In the genomic region with DNA sequence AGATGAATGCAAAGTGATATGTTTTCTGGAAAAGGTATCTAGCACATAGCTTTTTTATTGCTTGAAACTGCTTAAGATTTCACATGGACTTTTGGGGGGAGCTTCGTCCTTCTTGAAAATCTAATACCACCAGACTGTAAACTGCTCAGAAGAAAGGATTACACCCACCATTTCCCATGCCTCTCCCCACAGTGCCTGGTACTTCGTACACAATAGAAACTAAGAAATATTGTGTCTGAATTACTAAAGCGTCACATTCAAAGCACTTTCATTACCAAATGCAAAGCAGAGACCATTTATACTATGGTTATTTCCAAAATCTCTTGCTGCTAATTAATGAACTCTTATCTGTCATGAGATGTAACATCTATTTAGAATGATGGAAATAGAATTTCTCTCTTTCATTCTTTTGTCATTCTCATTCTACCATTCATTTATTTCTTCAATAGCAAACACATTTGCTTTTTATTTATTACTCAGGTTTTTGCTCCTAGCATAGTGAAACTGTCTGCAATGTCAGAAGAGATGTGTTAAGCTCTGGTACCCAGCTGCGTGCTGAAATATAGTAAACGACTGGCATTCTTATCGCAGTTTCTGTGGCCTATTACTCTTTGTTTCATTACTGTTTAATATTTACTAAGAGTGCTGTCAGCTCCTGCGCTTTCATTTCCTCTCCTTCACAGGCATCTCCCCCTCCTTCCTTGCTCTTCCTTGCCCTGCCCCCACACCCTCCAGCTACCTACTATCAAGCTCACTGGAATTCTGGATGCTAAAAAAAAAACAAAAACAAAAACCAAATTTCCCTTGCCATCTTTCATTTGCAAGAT, we compare ENCODE assay signal across 8 cellular contexts. TPM values are rescaled to one million over a fixed set of nuclear protein-coding genes. Genes with fewer than 3 reads are reported as not detected.
A peak's percentile ranks its signal among the peaks of the same experiment; 100 is the strongest.
DNase-seq lines count a peak whose midpoint lies in the region; ATAC-seq and TF ChIP-seq lines count a peak whose summit lies in the region.

No MANE protein-coding gene starts in this region.

- H3K27ac Mint-ChIP-seq in activated B cell treated with CpG ODN at 0.5 μM for 24 hours (peak overlapping the region; percentile 63), Calu3 (ENCODE audit: unreplicated experiment) (no peak overlapping the region)

- peak; percentile 29 for DNase-seq in EH (ENCODE audit: low read depth)
- DNase-seq in activated B cell treated with CpG ODN at 0.5 μM for 24 hours = no peak
- DNase-seq in DMS 273 treated with DMSO at 0.1 percent for 48 hours (lab: John Stamatoyannopoulos, UW) = no peak
- no peak for DNase-seq in Calu3
- no peak for DNase-seq in 8988T
- DNase-seq in activated CD4-positive, CD25-positive, alpha-beta regulatory T cell treated with anti-CD3 and anti-CD28 coated beads, Interleukin-2, amount 50 U/mL, for 72 hours = no peak

- peaks cover 40% of the 10 kb centered on the region for H3K27me3 Mint-ChIP-seq in activated B cell treated with CpG ODN at 0.5 μM for 24 hours
- H3K27me3 Mint-ChIP-seq in Calu3 (ENCODE audit: unreplicated experiment) = no peaks in the 10 kb centered on the region

- no peak for TF ChIP-seq CTCF in activated B cell treated with CpG ODN at 0.5 μM for 24 hours (IDR thresholded peaks at IDR 0.05)
- no peak for TF ChIP-seq CTCF in Calu3 (IDR thresholded peaks at IDR 0.05; ENCODE audit: unreplicated experiment)

- peak; percentile 73 for ATAC-seq in GM19372 (IDR thresholded peaks at IDR 0.05; ENCODE audit: low read depth, unreplicated experiment)
- peak; percentile 90 for ATAC-seq in HG03025 (IDR thresholded peaks at IDR 0.05; ENCODE audit: low FRiP score, unreplicated experiment)
- peak; percentile 51 for ATAC-seq in activated B cell treated with CpG ODN at 0.5 μM for 24 hours (ENCODE audit: low read depth)

- H3K36me3 Mint-ChIP-seq in activated B cell treated with CpG ODN at 0.5 μM for 24 hours (ENCODE audit: low read depth) (no peaks in the 10 kb centered on the region), Calu3 (ENCODE audit: insufficient read depth, unreplicated experiment) (no peaks in the 10 kb centered on the region)

- CTCF ChIA-PET in activated B cell treated with CpG ODN at 0.5 μM for 24 hours (lab: Charles Lee) = no interaction called here
- CTCF ChIA-PET in Calu3 (lab: Charles Lee) = interaction anchor here (0.6 kb wide), 1 partner anchor 14 kb away, joined by 4 read pairs; no protein-coding TSS in a partner anchor

- no TSS peak for BruUV-seq in Calu3 (replicated peaks; lab: Mats Ljungman, UMichigan)

- H3K4me3 Mint-ChIP-seq in activated B cell treated with CpG ODN at 0.5 μM for 24 hours (peak overlapping the region; percentile 56), Calu3 (ENCODE audit: low read depth, unreplicated experiment) (no peak overlapping the region)

- POLR2A ChIA-PET in activated B cell treated with CpG ODN at 0.5 μM for 24 hours (lab: Charles Lee) = interaction anchor here (0.6 to 1.7 kb wide), 3 partner anchors 26 to 1116 kb away, joined by 3 to 9 read pairs (median 4); no protein-coding TSS in a partner anchor

- intact Hi-C loops in activated B cell treated with CpG ODN at 0.5 μM for 24 hours (cut with micrococcal nuclease) = loop anchor here (1.0 to 5.0 kb wide), 5 partner anchors 26 to 194 kb away; a partner anchor contains a TSS
- intact Hi-C loops in Calu3 (cut with micrococcal nuclease; ENCODE audit: unreplicated experiment) = no loop called here

- H3K4me1 Mint-ChIP-seq in activated B cell treated with CpG ODN at 0.5 μM for 24 hours (peaks cover 19% of the 10 kb centered on the region), Calu3 (ENCODE audit: low read depth, unreplicated experiment) (peaks cover 17% of the 10 kb centered on the region)

- no peaks in the 10 kb centered on the region for H3K9me3 Mint-ChIP-seq in activated B cell treated with CpG ODN at 0.5 μM for 24 hours
- H3K9me3 Mint-ChIP-seq in Calu3 (ENCODE audit: low read depth, unreplicated experiment) = no peaks in the 10 kb centered on the region

RNA-seq across cellular contexts. Expression of a gene that starts 51.4 kb away (rescaled TPM):
- total RNA-seq in activated B cell treated with CpG ODN at 0.5 μM for 24 hours (18.1 and 22.9 TPM in 2 replicates), Calu3 (2022) (23.8 and 27.9 TPM in 2 replicates)
